1 cellular context compared by ENCODE assay signal in genomic region chr1:93909146-93910050, GRCh38.
A peak's percentile ranks its signal among the peaks of the same experiment; 100 is the strongest.
TF ChIP-seq lines count a peak whose summit lies in the region.

Gene GCLM (minus strand): TSS chr1:93909430. CDS start chr1:93909163, 267 bp downstream.

TF ChIP-seq in K562, 482 proteins besides CTCF, POLR2A, EP300 and RAD21 (continued from another document):
- TF ChIP-seq TRIM25 (IDR thresholded peaks at IDR 0.05; ENCODE audit: borderline replicate concordance): no peak
- TF ChIP-seq ZFP30 (CRISPR knock-in tag; IDR thresholded peaks at IDR 0.05; ENCODE audit: borderline replicate concordance): no peak
- no peak for TF ChIP-seq PRPF4 (IDR thresholded peaks at IDR 0.05; ENCODE audit: insufficient read depth, low read depth, low read length, poor library complexity, severe bottlenecking)
- TF ChIP-seq CREBBP (IDR thresholded peaks at IDR 0.05; ENCODE audit: low read depth, low read length): no peak
- no peak for TF ChIP-seq CUX1 (CRISPR knock-in tag; IDR thresholded peaks at IDR 0.05)
- no peak; the same call in 1 of the 2 replicates for TF ChIP-seq MED1 (CRISPR knock-in tag; IDR thresholded peaks at IDR 0.05; ENCODE audit: borderline replicate concordance)
- TF ChIP-seq HMG20B (CRISPR knock-in tag; IDR thresholded peaks at IDR 0.05): no peak
- TF ChIP-seq ZBTB12 (CRISPR knock-in tag; IDR thresholded peaks at IDR 0.05): no peak
- no peak for TF ChIP-seq SRF (CRISPR knock-in tag; IDR thresholded peaks at IDR 0.05)
- TF ChIP-seq SRSF1 (IDR thresholded peaks at IDR 0.05; ENCODE audit: low read depth, low read length): no peak
- no peak; the same call in 1 of the 2 replicates for TF ChIP-seq KLF13 (tag; IDR thresholded peaks at IDR 0.05; ENCODE audit: borderline replicate concordance, low read depth)
- no peak for TF ChIP-seq ZBTB5 (IDR thresholded peaks at IDR 0.05)
- TF ChIP-seq RBM39 (optimal IDR thresholded peaks at IDR 0.05; ENCODE audit: low read depth, low read length): no peak
- no peak for TF ChIP-seq STAT5B (CRISPR knock-in tag; IDR thresholded peaks at IDR 0.05)
- no peak for TF ChIP-seq TGIF2 (CRISPR knock-in tag; IDR thresholded peaks at IDR 0.05)
- no peak for TF ChIP-seq ZNF124 (CRISPR knock-in tag; IDR thresholded peaks at IDR 0.05)
- no peak; the same call in 1 of the 2 replicates for TF ChIP-seq BHLHE40 (IDR thresholded peaks at IDR 0.05; ENCODE audit: low read length)
- no peak for TF ChIP-seq ZNF551 (CRISPR knock-in tag; IDR thresholded peaks at IDR 0.05)
- TF ChIP-seq ZNF239 (CRISPR knock-in tag; IDR thresholded peaks at IDR 0.05): no peak
- TF ChIP-seq ZNF384 (IDR thresholded peaks at IDR 0.05; ENCODE audit: low read depth, low read length): no peak
- no peak for TF ChIP-seq ZNF707 (CRISPR knock-in tag; conservative IDR thresholded peaks at IDR 0.05)
- TF ChIP-seq SMARCB1 (IDR thresholded peaks at IDR 0.05; ENCODE audit: insufficient read length, low read depth): peak; percentile 40
- no peak for TF ChIP-seq ZNF507 (tag; conservative IDR thresholded peaks at IDR 0.05)
- TF ChIP-seq HEY1 (CRISPR knock-in tag; IDR thresholded peaks at IDR 0.05; ENCODE audit: borderline replicate concordance): no peak
- no peak for TF ChIP-seq BRF1 (IDR thresholded peaks at IDR 0.05; ENCODE audit: borderline replicate concordance, extremely low read depth, insufficient read length)
- no peak for TF ChIP-seq BRD9 (IDR thresholded peaks at IDR 0.05; ENCODE audit: low read depth, partially characterized antibody)
- TF ChIP-seq PHTF2 (CRISPR knock-in tag; IDR thresholded peaks at IDR 0.05): no peak
- no peak for TF ChIP-seq DIDO1 (tag; IDR thresholded peaks at IDR 0.05; ENCODE audit: low read depth)
- no peak for TF ChIP-seq STAG1 (CRISPR knock-in tag; IDR thresholded peaks at IDR 0.05; ENCODE audit: borderline replicate concordance)
- no peak for TF ChIP-seq CREB5 (CRISPR knock-in tag; IDR thresholded peaks at IDR 0.05)
- peak; percentile 64; the same call in 1 of the 2 replicates for TF ChIP-seq ZNF24 (IDR thresholded peaks at IDR 0.05)
- TF ChIP-seq ZNF77 (CRISPR knock-in tag; IDR thresholded peaks at IDR 0.05): no peak
